In the genomic region with DNA sequence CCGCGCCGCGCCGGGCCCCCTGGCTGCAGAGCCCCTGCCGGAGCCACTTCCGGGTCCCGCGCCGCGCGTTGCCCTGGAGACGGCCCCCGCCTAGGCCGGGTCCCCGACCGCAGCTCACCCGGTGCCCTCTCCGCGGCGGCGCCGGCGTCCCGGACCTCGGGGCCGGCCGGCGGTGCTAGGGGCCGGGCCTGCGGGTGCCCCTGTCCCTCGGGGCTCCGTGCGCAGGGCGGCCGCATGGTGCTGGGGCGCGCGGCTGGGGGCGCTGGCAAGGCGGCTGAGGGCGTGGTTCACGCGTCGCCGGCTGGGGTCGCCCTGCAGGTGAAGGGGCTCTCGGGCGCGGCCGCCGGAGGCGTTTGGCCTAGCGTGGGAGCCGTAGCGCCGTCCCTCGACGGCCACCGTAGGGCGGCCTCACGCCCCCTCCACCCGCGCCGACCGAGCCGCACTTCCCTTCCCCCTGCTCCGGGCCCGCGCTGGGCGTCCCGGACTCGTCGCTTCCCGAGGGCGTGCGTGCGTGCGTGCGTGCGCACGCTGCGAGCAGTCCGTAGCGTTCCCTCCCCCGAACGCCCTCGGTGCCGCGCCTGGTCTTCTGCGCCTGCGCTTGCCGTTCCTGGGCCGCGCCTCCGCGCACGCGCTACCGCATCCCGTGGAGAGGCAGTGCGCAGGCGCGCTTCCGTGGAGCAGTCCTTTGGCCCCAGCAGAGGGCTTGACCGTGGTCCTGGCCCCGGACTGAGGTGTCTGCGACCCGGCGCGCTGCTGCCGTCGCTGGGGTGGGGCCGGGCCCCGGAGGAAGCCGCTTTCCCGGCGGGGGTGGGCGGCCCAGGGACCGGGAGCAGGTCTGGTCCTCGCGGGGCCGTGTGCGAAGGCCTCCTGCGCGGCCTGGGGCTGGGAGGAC, we compare ENCODE assay signal across 1 cellular context.
TF ChIP-seq lines count a peak whose summit lies in the region.

A gene with protein sequence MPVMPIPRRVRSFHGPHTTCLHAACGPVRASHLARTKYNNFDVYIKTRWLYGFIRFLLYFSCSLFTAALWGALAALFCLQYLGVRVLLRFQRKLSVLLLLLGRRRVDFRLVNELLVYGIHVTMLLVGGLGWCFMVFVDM (minus strand): TSS at position 509 of the 892 bp plus-strand sequence. CDS start 1,975 bp downstream, outside the sequence.

TF ChIP-seq in IMR-90, 13 proteins besides CTCF, POLR2A, EP300 and RAD21 (continued from another document):
- TF ChIP-seq, protein P1, sequence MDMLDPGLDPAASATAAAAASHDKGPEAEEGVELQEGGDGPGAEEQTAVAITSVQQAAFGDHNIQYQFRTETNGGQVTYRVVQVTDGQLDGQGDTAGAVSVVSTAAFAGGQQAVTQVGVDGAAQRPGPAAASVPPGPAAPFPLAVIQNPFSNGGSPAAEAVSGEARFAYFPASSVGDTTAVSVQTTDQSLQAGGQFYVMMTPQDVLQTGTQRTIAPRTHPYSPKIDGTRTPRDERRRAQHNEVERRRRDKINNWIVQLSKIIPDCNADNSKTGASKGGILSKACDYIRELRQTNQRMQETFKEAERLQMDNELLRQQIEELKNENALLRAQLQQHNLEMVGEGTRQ (IDR thresholded peaks at IDR 0.05; ENCODE audit: low read depth, low read length), result peak; percentile 21; the same call in 1 of the 2 replicates
- TF ChIP-seq, protein P2, sequence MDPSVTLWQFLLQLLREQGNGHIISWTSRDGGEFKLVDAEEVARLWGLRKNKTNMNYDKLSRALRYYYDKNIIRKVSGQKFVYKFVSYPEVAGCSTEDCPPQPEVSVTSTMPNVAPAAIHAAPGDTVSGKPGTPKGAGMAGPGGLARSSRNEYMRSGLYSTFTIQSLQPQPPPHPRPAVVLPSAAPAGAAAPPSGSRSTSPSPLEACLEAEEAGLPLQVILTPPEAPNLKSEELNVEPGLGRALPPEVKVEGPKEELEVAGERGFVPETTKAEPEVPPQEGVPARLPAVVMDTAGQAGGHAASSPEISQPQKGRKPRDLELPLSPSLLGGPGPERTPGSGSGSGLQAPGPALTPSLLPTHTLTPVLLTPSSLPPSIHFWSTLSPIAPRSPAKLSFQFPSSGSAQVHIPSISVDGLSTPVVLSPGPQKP (IDR thresholded peaks at IDR 0.05; ENCODE audit: borderline replicate concordance, low read depth, low read length), result no peak
- TF ChIP-seq MAFK (IDR thresholded peaks at IDR 0.05; ENCODE audit: low read depth, low read length), result no peak
- peak; percentile 92; the same call in 1 of the 2 replicates for TF ChIP-seq MXI1 (IDR thresholded peaks at IDR 0.05; ENCODE audit: borderline replicate concordance, low read depth, low read length)
